ENCODE assay signal across 31 cellular contexts in genomic region chr1:159556931-159557369, GRCh38. TPM values are rescaled to one million over a fixed set of nuclear protein-coding genes. Genes with fewer than 3 reads are reported as not detected.
"Had no signal": no experiment of that assay in that cellular context is flagged by ENCODE, and none has a peak within 500 bp of the region (broad histone marks: within the 10 kb centered on the region; RNA-seq: fewer than 3 reads in every experiment).

No MANE protein-coding gene starts in this region.

- DNase-seq: effector CD4-positive, alpha-beta T cell; gastrocnemius medialis; heart right ventricle; hypothalamus; kidney glomerular epithelial cell; left lung; lower lobe of right lung; nucleus accumbens; ovary; spleen; stimulated activated CD4-positive, alpha-beta T cell treated with anti-CD3 and anti-CD28 coated beads, Interleukin-15, amount 100 ng/mL, for 24 hours; stimulated activated CD4-positive, alpha-beta T cell treated with anti-CD3 and anti-CD28 coated beads, Interleukin-1b, Interleukin-23, amount 100 ng/mL, for 48 hours; stimulated activated CD4-positive, alpha-beta T cell treated with anti-CD3 and anti-CD28 coated beads, Interleukin-4, amount 100 ng/mL, for 24 hours; stimulated activated naive CD8-positive, alpha-beta T cell treated with anti-CD3 and anti-CD28 coated beads, Interleukin-15, amount 100 ng/mL, for 72 hours; testis; upper lobe of right lung had no signal

- H3K4me3 ChIP-seq: coronary artery, gastrocnemius medialis, heart right ventricle, left lung, lower lobe of right lung, neural progenitor cell, ovary, prostate gland, spleen, testis, tibial nerve, upper lobe of right lung, vagina had no signal

- H3K27me3 Mint-ChIP-seq: stimulated activated naive CD8-positive, alpha-beta T cell treated with anti-CD3 and anti-CD28 coated beads, Interleukin-15, amount 100 ng/mL, for 72 hours had no signal

- H3K36me3 Mint-ChIP-seq: memory B cell; mesothelial cell of epicardium; natural killer cell treated with Interleukin-12 subunit alpha and Interleukin-12 subunit beta and Interleukin-15 and Interleukin-18, amount 100 ng/mL, for 72 hours; neural progenitor cell; stimulated activated memory B cell treated with anti-CD40 and anti-IgM and Interleukin-4, amounts not matched to agents 10 μg/mL and 1 μg/mL and 100 μg/mL, for 72 hours had no signal

- H3K9ac ChIP-seq: neural progenitor cell had no signal

- H3K27me3 ChIP-seq: gastrocnemius medialis, heart right ventricle, left lung, neural progenitor cell, ovary, testis, tibial nerve, upper lobe of right lung, vagina had no signal

- H3K27ac ChIP-seq: coronary artery, gastrocnemius medialis, heart right ventricle, left lung, lower lobe of right lung, neural progenitor cell, ovary, prostate gland, spleen, testis, tibial nerve, upper lobe of right lung, vagina had no signal

- H3K4me1 Mint-ChIP-seq: memory B cell; mesothelial cell of epicardium; stimulated activated memory B cell treated with anti-CD40 and anti-IgM and Interleukin-4, amounts not matched to agents 10 μg/mL and 1 μg/mL and 100 μg/mL, for 72 hours; stimulated activated naive CD8-positive, alpha-beta T cell treated with anti-CD3 and anti-CD28 coated beads, Interleukin-15, amount 100 ng/mL, for 72 hours had no signal

- H3K27ac Mint-ChIP-seq: memory B cell; mesothelial cell of epicardium; natural killer cell treated with Interleukin-12 subunit alpha and Interleukin-12 subunit beta and Interleukin-15 and Interleukin-18, amount 100 ng/mL, for 72 hours; neural progenitor cell; stimulated activated memory B cell treated with anti-CD40 and anti-IgM and Interleukin-4, amounts not matched to agents 10 μg/mL and 1 μg/mL and 100 μg/mL, for 72 hours; stimulated activated naive CD8-positive, alpha-beta T cell treated with anti-CD3 and anti-CD28 coated beads, Interleukin-15, amount 100 ng/mL, for 72 hours had no signal

- H3K4me1 ChIP-seq: gastrocnemius medialis, left lung, lower lobe of right lung, neural progenitor cell, prostate gland, spleen, testis, tibial nerve, upper lobe of right lung, vagina had no signal

- H3K9me3 Mint-ChIP-seq: natural killer cell treated with Interleukin-12 subunit alpha and Interleukin-12 subunit beta and Interleukin-15 and Interleukin-18, amount 100 ng/mL, for 72 hours; neural progenitor cell; stimulated activated naive CD8-positive, alpha-beta T cell treated with anti-CD3 and anti-CD28 coated beads, Interleukin-15, amount 100 ng/mL, for 72 hours had no signal

- H3K4me3 Mint-ChIP-seq: memory B cell; mesothelial cell of epicardium; natural killer cell treated with Interleukin-12 subunit alpha and Interleukin-12 subunit beta and Interleukin-15 and Interleukin-18, amount 100 ng/mL, for 72 hours; neural progenitor cell; stimulated activated memory B cell treated with anti-CD40 and anti-IgM and Interleukin-4, amounts not matched to agents 10 μg/mL and 1 μg/mL and 100 μg/mL, for 72 hours; stimulated activated naive CD8-positive, alpha-beta T cell treated with anti-CD3 and anti-CD28 coated beads, Interleukin-15, amount 100 ng/mL, for 72 hours had no signal

- H3K36me3 ChIP-seq: gastrocnemius medialis, heart right ventricle, left lung, lower lobe of right lung, neural progenitor cell, ovary, prostate gland, spleen, tibial nerve, upper lobe of right lung, vagina had no signal

- ATAC-seq: gastrocnemius medialis; heart right ventricle; left lung; lower lobe of right lung; sciatic nerve; stimulated activated memory B cell treated with anti-CD40 and anti-IgM and Interleukin-4, amounts not matched to agents 10 μg/mL and 1 μg/mL and 100 μg/mL, for 72 hours; stimulated activated naive CD8-positive, alpha-beta T cell treated with anti-CD3 and anti-CD28 coated beads, Interleukin-15, amount 100 ng/mL, for 72 hours; upper lobe of right lung had no signal

- H3K9me3 ChIP-seq: gastrocnemius medialis, heart right ventricle, left lung, lower lobe of right lung, ovary, prostate gland, spleen, testis, tibial nerve, upper lobe of right lung, vagina had no signal

RNA-seq across cellular contexts. Expression of gene OR10J5, which starts 21.1 kb away (rescaled TPM):
- total RNA-seq: dermis microvascular lymphatic vessel endothelial cell; gastrocnemius medialis; heart right ventricle; left lung; lower lobe of right lung; mesothelial cell of epicardium; natural killer cell treated with Interleukin-12 subunit alpha and Interleukin-12 subunit beta and Interleukin-15 and Interleukin-18, amount 100 ng/mL, for 72 hours; ovary; prostate gland; renal cortical epithelial cell; sciatic nerve; skeletal muscle tissue; spleen; subcutaneous adipose tissue; testis; tibial nerve; upper lobe of right lung; vagina had no signal
- polyA plus RNA-seq: esophagus, heart right ventricle, ovary, spleen had no signal

RNA-seq across cellular contexts. Expression of gene APCS, which starts 30.7 kb away (rescaled TPM):
- total RNA-seq: dermis microvascular lymphatic vessel endothelial cell; heart right ventricle; left lung; lower lobe of right lung; mesothelial cell of epicardium; natural killer cell treated with Interleukin-12 subunit alpha and Interleukin-12 subunit beta and Interleukin-15 and Interleukin-18, amount 100 ng/mL, for 72 hours; prostate gland; renal cortical epithelial cell; sciatic nerve; spleen; subcutaneous adipose tissue; testis; tibial nerve; upper lobe of right lung; vagina had no signal
- polyA plus RNA-seq: esophagus, heart right ventricle, ovary, spleen had no signal
